Comparison of ENCODE assay signal across 19 cellular contexts in the genomic region with DNA sequence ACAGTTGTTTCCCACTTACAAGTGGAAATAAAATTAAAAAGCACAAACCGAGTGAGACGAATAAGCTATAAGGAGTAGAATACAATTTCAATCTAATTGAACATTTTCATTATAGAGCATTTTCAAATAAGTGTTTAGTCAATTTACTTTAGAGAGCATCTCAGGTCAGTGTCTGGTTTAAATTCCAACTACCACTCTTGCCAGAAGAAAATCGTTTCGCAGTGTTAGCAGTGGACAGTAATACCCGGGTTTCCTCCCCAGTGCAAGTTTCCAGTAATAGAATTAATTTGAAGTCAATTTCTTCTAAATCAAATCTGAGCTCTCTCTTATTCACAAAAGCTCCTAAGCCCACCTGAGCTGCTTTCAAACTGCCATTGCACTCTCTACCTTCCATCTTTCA. TPM values are rescaled to one million over a fixed set of nuclear protein-coding genes. Genes with fewer than 3 reads are reported as not detected.
A peak's percentile ranks its signal among the peaks of the same experiment; 100 is the strongest.
DNase-seq lines count a peak whose midpoint lies in the region; ATAC-seq and TF ChIP-seq lines count a peak whose summit lies in the region.
"Had no signal": no experiment of that assay in that cellular context is flagged by ENCODE, and none has a peak within 500 bp of the region (broad histone marks: within the 10 kb centered on the region; RNA-seq: fewer than 3 reads in every experiment).

No MANE protein-coding gene starts in this region.

- H3K27ac Mint-ChIP-seq in HFFc6, result peak overlapping the region; percentile 17; the same call in 1 of the 2 replicates
- H3K27ac Mint-ChIP-seq in naive thymus-derived CD8-positive, alpha-beta T cell, result no peak overlapping the region
- H3K27ac Mint-ChIP-seq: activated naive CD8-positive, alpha-beta T cell treated with anti-CD3 and anti-CD28 coated beads for 36 hours; activated T-helper 2 cell treated with anti-CD3 and anti-CD28 coated beads, Interferon-gamma antibody, Interleukin-2, Interleukin-4, amounts not matched to agents 10 μg/mL and 5 μg/mL and 100 μg/mL, durations not matched to agents 14 hours and 24 hours and 36 hours; CD4-positive, CD25-positive, alpha-beta regulatory T cell had no signal

- no peak overlapping the region for H3K4me3 Mint-ChIP-seq in HFFc6
- H3K4me3 Mint-ChIP-seq in naive thymus-derived CD8-positive, alpha-beta T cell, result no peak overlapping the region
- H3K4me3 Mint-ChIP-seq: activated naive CD8-positive, alpha-beta T cell treated with anti-CD3 and anti-CD28 coated beads for 36 hours; CD4-positive, CD25-positive, alpha-beta regulatory T cell had no signal

- H3K27ac ChIP-seq in esophagus squamous epithelium (peak overlapping the region in 3 of 4 donors; percentile 39 to 79 (median 57)), muscle layer of duodenum (ENCODE audit: low read length) (peak overlapping the region; percentile 80), thoracic aorta (peak overlapping the region; percentile 76 to 82), foreskin keratinocyte (no peak overlapping the region)
- H3K27ac ChIP-seq: neutrophil, SJSA1 had no signal

- no peaks in the 10 kb centered on the region for H3K9me3 Mint-ChIP-seq in HFFc6
- no peaks in the 10 kb centered on the region for H3K9me3 Mint-ChIP-seq in naive thymus-derived CD8-positive, alpha-beta T cell
- H3K9me3 Mint-ChIP-seq: activated naive CD8-positive, alpha-beta T cell treated with anti-CD3 and anti-CD28 coated beads for 36 hours; activated T-helper 2 cell treated with anti-CD3 and anti-CD28 coated beads, Interferon-gamma antibody, Interleukin-2, Interleukin-4, amounts not matched to agents 10 μg/mL and 5 μg/mL and 100 μg/mL, durations not matched to agents 14 hours and 24 hours and 36 hours; CD4-positive, CD25-positive, alpha-beta regulatory T cell had no signal

- peaks cover 14 to 88% (median 37%) of the 10 kb centered on the region in 3 donors for H3K4me1 ChIP-seq in esophagus squamous epithelium
- H3K4me1 ChIP-seq in muscle layer of duodenum (ENCODE audit: control insufficient read depth in 1 of 2, insufficient read depth in 2 of 2, low read length in 2 of 2), result peaks cover 23 to 39% of the 10 kb centered on the region in 2 donors
- peaks cover 50 to 84% of the 10 kb centered on the region in 2 donors for H3K4me1 ChIP-seq in thoracic aorta (ENCODE audit: control insufficient read depth in 1 of 2, low read depth in 2 of 2)
- H3K4me1 ChIP-seq in foreskin keratinocyte, result peaks cover 12% of the 10 kb centered on the region

- TF ChIP-seq POLR2A in esophagus squamous epithelium (IDR thresholded peaks at IDR 0.05), result no peak

- H3K9me3 ChIP-seq in esophagus squamous epithelium (no peaks in the 10 kb centered on the region), muscle layer of duodenum (ENCODE audit: control insufficient read depth in 1 of 2, low read length in 2 of 2) (no peaks in the 10 kb centered on the region), thoracic aorta (no peaks in the 10 kb centered on the region)
- H3K9me3 ChIP-seq: neutrophil, SJSA1 had no signal

- TF ChIP-seq CTCF in HFFc6 (IDR thresholded peaks at IDR 0.05), result no peak
- TF ChIP-seq CTCF in esophagus squamous epithelium (IDR thresholded peaks at IDR 0.05), result no peak
- no peak for TF ChIP-seq CTCF in thoracic aorta (IDR thresholded peaks at IDR 0.05)
- no peak for TF ChIP-seq CTCF in foreskin keratinocyte (conservative IDR thresholded peaks at IDR 0.05)

- no peaks in the 10 kb centered on the region for H3K27me3 ChIP-seq in esophagus squamous epithelium
- H3K27me3 ChIP-seq in muscle layer of duodenum (ENCODE audit: low read depth, low read length), result no peaks in the 10 kb centered on the region
- H3K27me3 ChIP-seq in thoracic aorta (replicated peaks; ENCODE audit: insufficient read depth), result no peaks in the 10 kb centered on the region
- H3K27me3 ChIP-seq in foreskin keratinocyte, result no peaks in the 10 kb centered on the region
- H3K27me3 ChIP-seq: neutrophil, SJSA1 had no signal

- WGBS in esophagus squamous epithelium, 2 donors, result 63 to 79% methylated on average over 5 of the region's 5 CpGs

- POLR2A ChIA-PET in naive thymus-derived CD8-positive, alpha-beta T cell (lab: Charles Lee), result interaction anchor here (0.6 kb wide), 1 partner anchor 344 kb away, joined by 3 read pairs; no protein-coding TSS in a partner anchor

- peaks cover 35% of the 10 kb centered on the region for H3K36me3 Mint-ChIP-seq in HFFc6 (ENCODE audit: low read depth)
- H3K36me3 Mint-ChIP-seq in naive thymus-derived CD8-positive, alpha-beta T cell, result peaks cover 6 to 14% (median 10%) of the 10 kb centered on the region in 3 donors

- intact Hi-C loops in esophagus squamous epithelium (cut with DNase I), result no loop called here

- peaks cover 91% of the 10 kb centered on the region for H3K4me1 Mint-ChIP-seq in HFFc6 (ENCODE audit: low read depth)
- peaks cover 0 to 23% (median 3%) of the 10 kb centered on the region in 4 donors for H3K4me1 Mint-ChIP-seq in naive thymus-derived CD8-positive, alpha-beta T cell

- ATAC-seq in thoracic aorta (ENCODE audit: insufficient number of reproducible peaks, low FRiP score, low read depth), result no peak
- ATAC-seq in foreskin keratinocyte, result no peak
- no peak for ATAC-seq in naive thymus-derived CD8-positive, alpha-beta T cell
- ATAC-seq: Panc1 had no signal

- peaks cover 0 to 7% (median 0%) of the 10 kb centered on the region in 3 donors for H3K36me3 ChIP-seq in esophagus squamous epithelium
- no peaks in the 10 kb centered on the region for H3K36me3 ChIP-seq in muscle layer of duodenum (ENCODE audit: control insufficient read depth in 1 of 2, insufficient read depth in 2 of 2, low read length in 2 of 2)
- no peaks in the 10 kb centered on the region for H3K36me3 ChIP-seq in thoracic aorta
- H3K36me3 ChIP-seq: neutrophil had no signal

- no peaks in the 10 kb centered on the region for H3K27me3 Mint-ChIP-seq in HFFc6 (ENCODE audit: insufficient read depth)
- H3K27me3 Mint-ChIP-seq in naive thymus-derived CD8-positive, alpha-beta T cell, result no peaks in the 10 kb centered on the region
- H3K27me3 Mint-ChIP-seq: activated naive CD8-positive, alpha-beta T cell treated with anti-CD3 and anti-CD28 coated beads for 36 hours; CD4-positive, CD25-positive, alpha-beta regulatory T cell had no signal

- no peak overlapping the region for H3K4me3 ChIP-seq in esophagus squamous epithelium
- H3K4me3 ChIP-seq in muscle layer of duodenum (ENCODE audit: low read depth in 1 of 2, low read length in 2 of 2), result no peak overlapping the region
- H3K4me3 ChIP-seq in thoracic aorta, result no peak overlapping the region
- H3K4me3 ChIP-seq: SJSA1 had no signal

- DNase-seq in HFFc6 (no peak), esophagus squamous epithelium (lab: John Stamatoyannopoulos, UW) (no peak), thoracic aorta (ENCODE audit: low spot score) (no peak), foreskin keratinocyte (no peak), retina (no peak), mesenteric fat pad (ENCODE audit: low spot score) (no peak)
- DNase-seq in naive thymus-derived CD8-positive, alpha-beta T cell, result no peak
- DNase-seq: activated CD4-positive, alpha-beta T cell treated with anti-CD3 and anti-CD28 coated beads for 48 hours; activated naive CD8-positive, alpha-beta T cell treated with anti-CD3 and anti-CD28 coated beads for 36 hours; CD4-positive, CD25-positive, alpha-beta regulatory T cell; H7; head of caudate nucleus; NCI-H1417 treated with DMSO at 0.1 percent for 48 hours; NCI-H510A had no signal

RNA-seq across cellular contexts. Expression of a gene that starts 45.7 kb away (rescaled TPM):
- 100 to 1,000 TPM; 112 to 139 (median 123) TPM for total RNA-seq in HFFc6 (2021; fragmentation: NEBNext Ultra II Directional; extraction: Animal tissue kit (Norgen Biotek cat#: 25700))
- total RNA-seq in esophagus squamous epithelium (10 to 100 TPM; 14.9 to 21.9 (median 17.3) TPM), thoracic aorta (10 to 100 TPM; 85.3 to 96.7 TPM), foreskin keratinocyte (23.7 and 31.8 TPM in 2 replicates), mesenteric fat pad (175 TPM)
- polyA plus RNA-seq in foreskin keratinocyte, result 7.9 and 8.6 TPM in 2 replicates
- 10 to 100 TPM in 1 of 2 experiments, 1 to 10 TPM in 1; 9.1 to 12.8 TPM for total RNA-seq in naive thymus-derived CD8-positive, alpha-beta T cell
- polyA plus RNA-seq in naive thymus-derived CD8-positive, alpha-beta T cell, result 1 to 10 TPM; 5.2 to 9.0 (median 5.5) TPM
